Comparison of ENCODE assay signal across 8 cellular contexts in genomic region chr6:30358340-30358679, GRCh38. TPM values are rescaled to one million over a fixed set of nuclear protein-coding genes. Genes with fewer than 3 reads are reported as not detected.
DNase-seq lines count a peak whose midpoint lies in the region; ATAC-seq and TF ChIP-seq lines count a peak whose summit lies in the region.

No MANE protein-coding gene starts in this region.

- H3K4me3 ChIP-seq in choroid plexus epithelial cell (ENCODE audit: low read depth, low read length): no peak overlapping the region
- H3K4me3 ChIP-seq in testis: peak overlapping the region; percentile 12 to 51
- peak overlapping the region in 1 of 2 donors; percentile 42 for H3K4me3 ChIP-seq in CD4-positive, alpha-beta memory T cell (ENCODE audit: low read length in 2 of 2)

- H3K36me3 Mint-ChIP-seq in activated T-cell treated with anti-CD3 and anti-CD28 coated beads, Interleukin-2, amount 50 U/mL, for 72 hours (ENCODE audit: insufficient read depth in 2 of 2): no peaks in the 10 kb centered on the region
- H3K36me3 Mint-ChIP-seq in mesothelial cell of epicardium: no peaks in the 10 kb centered on the region
- H3K36me3 Mint-ChIP-seq in CD4-positive, alpha-beta memory T cell: no peaks in the 10 kb centered on the region

- POLR2A ChIA-PET in CD4-positive, alpha-beta memory T cell (lab: Charles Lee; ENCODE audit: partially characterized antibody): interaction anchor here (0.6 to 1.4 kb wide), 2 partner anchors 44 to 259 kb away, joined by 3 read pairs; partner anchors contain the start of genes MRPS18B and PPP1R10

- H3K27ac Mint-ChIP-seq in activated T-cell treated with anti-CD3 and anti-CD28 coated beads, Interleukin-2, amount 50 U/mL, for 72 hours: no peak overlapping the region
- H3K27ac Mint-ChIP-seq in mesothelial cell of epicardium: no peak overlapping the region
- no peak overlapping the region for H3K27ac Mint-ChIP-seq in CD4-positive, alpha-beta memory T cell

- intact Hi-C loops in testis (cut with DNase I; ENCODE audit: low total_unique reads): no loop called here
- intact Hi-C loops in CD4-positive, alpha-beta memory T cell (cut with micrococcal nuclease): no loop called here

- DNase-seq in activated T-cell treated with anti-CD3 and anti-CD28 coated beads, Interleukin-2, amount 50 U/mL, for 72 hours: no peak
- DNase-seq in activated T-cell treated with anti-CD3 and anti-CD28 coated beads, Interleukin-2, amount 50 U/mL, for 1 hour: no peak
- DNase-seq in choroid plexus epithelial cell (ENCODE audit: low read depth) (peak; percentile 16), mesothelial cell of epicardium (ENCODE audit: low spot score in 2 of 2, unreplicated experiment in 2 of 2) (no peak), testis (no peak), omental fat pad (ENCODE audit: low spot score) (no peak), nucleus accumbens (lab: John Stamatoyannopoulos, UW) (no peak)
- DNase-seq in CD4-positive, alpha-beta memory T cell: no peak

- peaks cover 75% of the 10 kb centered on the region for H3K27me3 Mint-ChIP-seq in activated T-cell treated with anti-CD3 and anti-CD28 coated beads, Interleukin-2, amount 50 U/mL, for 72 hours (ENCODE audit: low read depth)
- H3K27me3 Mint-ChIP-seq in mesothelial cell of epicardium (ENCODE audit: low read depth): peaks cover 74% of the 10 kb centered on the region
- H3K27me3 Mint-ChIP-seq in CD4-positive, alpha-beta memory T cell: peaks cover 29 to 41% of the 10 kb centered on the region in 2 donors

- H3K27ac ChIP-seq in testis: no peak overlapping the region
- no peak overlapping the region for H3K27ac ChIP-seq in CD4-positive, alpha-beta memory T cell (ENCODE audit: low read depth, low read length)

- H3K9me3 ChIP-seq in testis: no peaks in the 10 kb centered on the region
- H3K9me3 ChIP-seq in CD4-positive, alpha-beta memory T cell (ENCODE audit: control insufficient read depth in 1 of 2, low read length in 2 of 2): no peaks in the 10 kb centered on the region

- no peaks in the 10 kb centered on the region for H3K36me3 ChIP-seq in testis (ENCODE audit: low read depth, missing control alignments)
- H3K36me3 ChIP-seq in CD4-positive, alpha-beta memory T cell (ENCODE audit: insufficient read depth, low read length): no peaks in the 10 kb centered on the region

- H3K4me3 Mint-ChIP-seq in activated T-cell treated with anti-CD3 and anti-CD28 coated beads, Interleukin-2, amount 50 U/mL, for 72 hours: peak overlapping the region; percentile 87 to 91
- H3K4me3 Mint-ChIP-seq in mesothelial cell of epicardium: peak overlapping the region; percentile 74
- peak overlapping the region in 2 of 8 donors; percentile 89 to 95 for H3K4me3 Mint-ChIP-seq in CD4-positive, alpha-beta memory T cell

- CTCF ChIA-PET in CD4-positive, alpha-beta memory T cell (lab: Charles Lee; ENCODE audit: partially characterized antibody): interaction anchor here (1.0 to 4.7 kb wide), 8 partner anchors 9 to 255 kb away, joined by 3 to 34 read pairs (median 4); no protein-coding TSS in a partner anchor

- TF ChIP-seq POLR2A in testis (IDR thresholded peaks at IDR 0.05): no peak

- H3K4me1 Mint-ChIP-seq in activated T-cell treated with anti-CD3 and anti-CD28 coated beads, Interleukin-2, amount 50 U/mL, for 72 hours (ENCODE audit: low read depth): no peaks in the 10 kb centered on the region
- peaks cover 7% of the 10 kb centered on the region for H3K4me1 Mint-ChIP-seq in mesothelial cell of epicardium
- peaks cover 6 to 10% (median 7%) of the 10 kb centered on the region in 4 donors for H3K4me1 Mint-ChIP-seq in CD4-positive, alpha-beta memory T cell

- no peaks in the 10 kb centered on the region for H3K4me1 ChIP-seq in testis
- peaks cover 8% of the 10 kb centered on the region for H3K4me1 ChIP-seq in CD4-positive, alpha-beta memory T cell (ENCODE audit: insufficient read depth, low read length)

- 12 to 19% methylated on average over 9 of the region's 9 CpGs for WGBS in testis, 2 donors

- TF ChIP-seq CTCF in choroid plexus epithelial cell (conservative IDR thresholded peaks at IDR 0.05; ENCODE audit: low read depth, low read length): no peak
- TF ChIP-seq CTCF in mesothelial cell of epicardium (IDR thresholded peaks at IDR 0.05; ENCODE audit: unreplicated experiment): no peak
- no peak for TF ChIP-seq CTCF in testis (IDR thresholded peaks at IDR 0.05)
- no peak for TF ChIP-seq CTCF in omental fat pad (IDR thresholded peaks at IDR 0.05)

- no peaks in the 10 kb centered on the region for H3K9me3 Mint-ChIP-seq in activated T-cell treated with anti-CD3 and anti-CD28 coated beads, Interleukin-2, amount 50 U/mL, for 72 hours
- H3K9me3 Mint-ChIP-seq in mesothelial cell of epicardium: peaks cover 4% of the 10 kb centered on the region
- H3K9me3 Mint-ChIP-seq in CD4-positive, alpha-beta memory T cell: peaks cover 0 to 5% (median 0%) of the 10 kb centered on the region in 8 donors

- H3K27me3 ChIP-seq in testis: no peaks in the 10 kb centered on the region
- H3K27me3 ChIP-seq in CD4-positive, alpha-beta memory T cell (ENCODE audit: insufficient read depth, low read length): peaks cover 23% of the 10 kb centered on the region

- no peak for ATAC-seq in activated T-cell treated with anti-CD3 and anti-CD28 coated beads, Interleukin-2, amount 50 U/mL, for 72 hours (replicated peaks in 1 of 2)
- no peak for ATAC-seq in omental fat pad (ENCODE audit: low FRiP score)

RNA-seq across cellular contexts. Expression of gene RPP21, which starts 13.4 kb away (rescaled TPM):
- total RNA-seq in activated T-cell treated with anti-CD3 and anti-CD28 coated beads, Interleukin-2, amount 50 U/mL, for 72 hours: 10 to 100 TPM; 26.4 to 31.1 TPM
- total RNA-seq in mesothelial cell of epicardium (41.2 to 48.1 TPM (median 46.1 TPM) in 3 replicates), testis (100 to 1,000 TPM in 1 of 2 donors, 10 to 100 TPM in 1; 94.3 to 101 TPM), omental fat pad (10 to 100 TPM; 36.6 to 53.8 (median 48.1) TPM)
- polyA plus RNA-seq in testis (ENCODE audit: insufficient read depth, low read depth, low replicate concordance): 49.8 TPM
- 10 to 100 TPM; 51.6 to 57.6 TPM for total RNA-seq in CD4-positive, alpha-beta memory T cell
- polyA plus RNA-seq in CD4-positive, alpha-beta memory T cell: 10 to 100 TPM; 81.6 to 81.8 TPM

RNA-seq across cellular contexts. Expression of gene TRIM39, which starts 31.6 kb away (rescaled TPM):
- total RNA-seq in activated T-cell treated with anti-CD3 and anti-CD28 coated beads, Interleukin-2, amount 50 U/mL, for 72 hours: 10 to 100 TPM; 18.8 to 20.0 TPM
- total RNA-seq in mesothelial cell of epicardium (14.6 to 16.7 TPM (median 14.7 TPM) in 3 replicates), testis (10 to 100 TPM; 30.6 to 33.6 TPM), omental fat pad (10 to 100 TPM; 10.4 to 17.2 (median 15.2) TPM)
- 58.1 TPM for polyA plus RNA-seq in testis (ENCODE audit: insufficient read depth, low read depth, low replicate concordance)
- 10 to 100 TPM; 27.7 to 30.9 TPM for total RNA-seq in CD4-positive, alpha-beta memory T cell
- 10 to 100 TPM in 1 of 2 donors, 1 to 10 TPM in 1; 6.9 to 18.6 TPM for polyA plus RNA-seq in CD4-positive, alpha-beta memory T cell
